ENCODE assay signal across 8 cellular contexts in the genomic region with DNA sequence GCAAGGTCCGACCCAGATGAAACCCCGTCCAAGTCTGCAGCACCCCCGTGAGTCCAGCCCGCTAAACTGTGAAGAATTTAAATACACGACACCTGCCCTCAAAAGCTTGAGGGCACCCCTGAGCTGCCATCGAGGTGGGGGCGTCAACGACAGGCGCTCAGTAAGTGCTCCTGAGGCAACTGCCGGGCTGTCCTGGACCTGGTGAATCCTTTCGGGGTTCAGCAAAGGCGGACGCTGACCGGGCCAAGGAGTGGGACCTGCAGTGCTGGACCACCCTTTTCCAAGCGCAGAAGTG. TPM values are rescaled to one million over a fixed set of nuclear protein-coding genes. Genes with fewer than 3 reads are reported as not detected.
DNase-seq lines count a peak whose midpoint lies in the region; ATAC-seq, FAIRE-seq and TF ChIP-seq lines count a peak whose summit lies in the region.

No MANE protein-coding gene starts in this region.

- H3K23ac ChIP-seq in trophoblast cell (ENCODE audit: low read length), result no peak overlapping the region

- no peak overlapping the region for H3K14ac ChIP-seq in trophoblast cell (ENCODE audit: low read length)

- H3K27ac Mint-ChIP-seq in activated T-cell treated with anti-CD3 and anti-CD28 coated beads, Interleukin-2, amount 50 U/mL, for 24 hours, result peak overlapping the region; percentile 93

- H3K27me3 Mint-ChIP-seq in activated T-cell treated with anti-CD3 and anti-CD28 coated beads, Interleukin-2, amount 50 U/mL, for 24 hours, result peaks cover 24% of the 10 kb centered on the region

- peaks cover 0 to 29% (median 5%) of the 10 kb centered on the region in 4 donors for H3K4me1 ChIP-seq in Peyer's patch
- H3K4me1 ChIP-seq in esophagus muscularis mucosa, result peaks cover 26 to 46% (median 34%) of the 10 kb centered on the region in 4 donors
- H3K4me1 ChIP-seq in trophoblast cell (ENCODE audit: control insufficient read depth in 1 of 2, insufficient read depth in 2 of 2, low read length in 2 of 2), result peaks cover 5 to 9% of the 10 kb centered on the region in 2 experiments

- TF ChIP-seq CTCF in Peyer's patch (IDR thresholded peaks at IDR 0.05), result no peak
- no peak for TF ChIP-seq CTCF in esophagus muscularis mucosa (IDR thresholded peaks at IDR 0.05)

- H3K36me3 ChIP-seq in Peyer's patch, result peaks cover 0 to 10% (median 0%) of the 10 kb centered on the region in 3 donors
- peaks cover 0 to 18% (median 11%) of the 10 kb centered on the region in 4 donors for H3K36me3 ChIP-seq in esophagus muscularis mucosa
- H3K36me3 ChIP-seq in trophoblast cell (ENCODE audit: control insufficient read depth in 1 of 2, insufficient read depth in 2 of 2, low read length in 2 of 2), result peaks cover 10 to 16% of the 10 kb centered on the region in 2 experiments

- no peak overlapping the region for H2AK5ac ChIP-seq in trophoblast cell (ENCODE audit: low read length)

- no peak for TF ChIP-seq EP300 in esophagus muscularis mucosa (IDR thresholded peaks at IDR 0.05)

- no peak overlapping the region for H3K18ac ChIP-seq in trophoblast cell (ENCODE audit: low read length)

- TF ChIP-seq POLR2A in Peyer's patch (IDR thresholded peaks at IDR 0.05) (no peak), esophagus muscularis mucosa (IDR thresholded peaks at IDR 0.05; ENCODE audit: low read depth) (no peak)

- no peak for DNase-seq in activated T-cell treated with anti-CD3 and anti-CD28 coated beads, Interleukin-2, amount 50 U/mL, for 24 hours
- DNase-seq in activated T-cell treated with anti-CD3 and anti-CD28 coated beads for 4 hours, result no peak
- DNase-seq in Peyer's patch, result peak in 1 of 3 donors; percentile 65
- DNase-seq in esophagus muscularis mucosa (ENCODE audit: extremely low spot score), result no peak
- no peak for DNase-seq in trophoblast cell
- no peak for DNase-seq in GM19239 (ENCODE audit: insufficient read length, low spot score)
- DNase-seq in activated CD4-positive, alpha-beta T cell treated with anti-CD3 and anti-CD28 coated beads for 1 hour, result no peak

- intact Hi-C loops in esophagus muscularis mucosa (cut with DNase I), result no loop called here

- H3K4me3 Mint-ChIP-seq in activated T-cell treated with anti-CD3 and anti-CD28 coated beads, Interleukin-2, amount 50 U/mL, for 24 hours, result peak overlapping the region; percentile 88

- no CpG with 5 or more reads among the region's 15 CpGs for WGBS in esophagus muscularis mucosa
- WGBS in trophoblast cell (ENCODE audit: extremely low coverage, insufficient coverage, insufficient read length), result no CpG with 5 or more reads among the region's 15 CpGs

- no peak overlapping the region for H3K4ac ChIP-seq in trophoblast cell (ENCODE audit: low read depth, low read length)

- H3K79me1 ChIP-seq in trophoblast cell (ENCODE audit: low read length), result peaks cover 8% of the 10 kb centered on the region

- H3K4me3 ChIP-seq in Peyer's patch (peak overlapping the region; percentile 65 to 87 (median 66)), esophagus muscularis mucosa (peak overlapping the region; percentile 77 to 87 (median 84)), trophoblast cell (ENCODE audit: low read depth, low read length) (peak overlapping the region; percentile 93)

- H3K27me3 ChIP-seq in Peyer's patch (no peaks in the 10 kb centered on the region), esophagus muscularis mucosa (no peaks in the 10 kb centered on the region), trophoblast cell (ENCODE audit: insufficient read depth, low read length) (no peaks in the 10 kb centered on the region)

- no peak overlapping the region for H4K91ac ChIP-seq in trophoblast cell (ENCODE audit: low read depth, low read length)

- H4K8ac ChIP-seq in trophoblast cell (ENCODE audit: low read depth, low read length), result peak overlapping the region; percentile 13

- H3K27ac ChIP-seq in Peyer's patch (peak overlapping the region in 2 of 4 donors; percentile 82 to 94), esophagus muscularis mucosa (replicated peaks in 1 of 4) (peak overlapping the region; percentile 94 to 97 (median 96)), trophoblast cell (ENCODE audit: low read depth, low read length) (no peak overlapping the region)

- H3K79me2 ChIP-seq in trophoblast cell (ENCODE audit: control insufficient read depth, insufficient read depth, low read length, poor library complexity), result peaks cover 6% of the 10 kb centered on the region

- FAIRE-seq in GM19239 (lab: Jason Lieb, UNC), result no peak

- no peaks in the 10 kb centered on the region for H3K9me3 Mint-ChIP-seq in activated T-cell treated with anti-CD3 and anti-CD28 coated beads, Interleukin-2, amount 50 U/mL, for 24 hours

- H3K9me3 ChIP-seq in Peyer's patch, result no peaks in the 10 kb centered on the region
- H3K9me3 ChIP-seq in esophagus muscularis mucosa, result no peaks in the 10 kb centered on the region
- H3K9me3 ChIP-seq in trophoblast cell (ENCODE audit: insufficient read depth, low read depth, low read length), result no peaks in the 10 kb centered on the region

- peak overlapping the region; percentile 80 for H3K9ac ChIP-seq in trophoblast cell (ENCODE audit: low read length)

- no peak overlapping the region for H2BK12ac ChIP-seq in trophoblast cell (ENCODE audit: low read length)

- H3K36me3 Mint-ChIP-seq in activated T-cell treated with anti-CD3 and anti-CD28 coated beads, Interleukin-2, amount 50 U/mL, for 24 hours (ENCODE audit: low read depth), result peaks cover 21% of the 10 kb centered on the region

- H2AFZ ChIP-seq in trophoblast cell (ENCODE audit: insufficient read depth, low read length, poor library complexity), result peak overlapping the region; percentile 56

- no peak for ATAC-seq in HG02981 (IDR thresholded peaks at IDR 0.05; ENCODE audit: unreplicated experiment)

- H4K12ac ChIP-seq in trophoblast cell (ENCODE audit: low read depth, low read length), result no peak overlapping the region

- no peak overlapping the region for H2BK5ac ChIP-seq in trophoblast cell (ENCODE audit: low read depth, low read length, poor library complexity)

- peaks cover 26% of the 10 kb centered on the region for H3K4me1 Mint-ChIP-seq in activated T-cell treated with anti-CD3 and anti-CD28 coated beads, Interleukin-2, amount 50 U/mL, for 24 hours (ENCODE audit: low read depth)

- no peak overlapping the region for H2BK120ac ChIP-seq in trophoblast cell (ENCODE audit: insufficient read depth, low read length, poor library complexity)

- H3K4me2 ChIP-seq in trophoblast cell (ENCODE audit: low read length), result peak overlapping the region; percentile 100

RNA-seq across cellular contexts. Expression of gene ENDOV, which starts 0.5 kb away (rescaled TPM):
- total RNA-seq in Peyer's patch (10 to 100 TPM; 13.2 to 72.6 (median 36.8) TPM), esophagus muscularis mucosa (10 to 100 TPM in 3 of 4 donors, 1 to 10 TPM in 1; 9.1 to 14.7 (median 13.0) TPM)
- polyA plus RNA-seq in trophoblast cell (2013), result 18.5 and 18.8 TPM in 2 replicates
